Comparison of ENCODE assay signal across 8 cellular contexts in the genomic region with DNA sequence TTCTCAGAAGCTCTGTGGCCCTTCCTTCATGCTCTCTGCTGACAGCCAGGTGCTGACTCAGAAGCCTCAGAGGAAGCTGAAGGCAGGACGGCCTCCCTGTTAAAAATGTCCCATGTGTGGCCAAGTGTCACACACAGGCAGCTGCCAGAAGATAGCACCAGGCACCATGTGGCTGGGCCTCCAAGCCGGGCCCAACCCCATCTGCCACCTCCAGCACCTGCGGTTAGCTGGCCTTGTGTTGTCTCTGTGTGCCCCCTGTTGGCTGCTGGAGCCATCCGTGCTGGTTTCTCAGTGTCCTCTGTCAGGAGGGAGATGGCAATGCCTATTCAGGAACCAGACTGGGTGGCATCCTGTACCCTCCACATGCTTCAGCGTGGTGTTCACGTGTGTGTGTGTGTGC.
A peak's percentile ranks its signal among the peaks of the same experiment; 100 is the strongest.
DNase-seq lines count a peak whose midpoint lies in the region; FAIRE-seq and TF ChIP-seq lines count a peak whose summit lies in the region.

No MANE protein-coding gene starts in this region.

- intact Hi-C loops in left ventricle myocardium inferior (cut with micrococcal nuclease): loop anchor here (5.0 kb wide), 1 partner anchor 137 kb away; no protein-coding TSS in a partner anchor

- TF ChIP-seq CTCF in left ventricle myocardium inferior (IDR thresholded peaks at IDR 0.05; ENCODE audit: borderline replicate concordance): peak; percentile 60

- no peaks in the 10 kb centered on the region for H3K36me3 ChIP-seq in left ventricle myocardium inferior

- DNase-seq in activated T-cell treated with anti-CD3 and anti-CD28 coated beads, Interleukin-2, amount 50 U/mL, for 48 hours: peak; percentile 30 to 32
- no peak for DNase-seq in activated T-cell treated with anti-CD3 and anti-CD28 coated beads, Interleukin-2, amount 50 U/mL, for 1 hour
- DNase-seq in HTR-8/SVneo (ENCODE audit: insufficient read length, low spot score) (no peak), SHP77 (lab: John Stamatoyannopoulos, UW) (peak; percentile 98 to 99), left ventricle myocardium inferior (peak; percentile 59), amniotic stem cell (lab: John Stamatoyannopoulos, UW) (no peak), DMS114 treated with DMSO at 0.1 percent for 48 hours (lab: John Stamatoyannopoulos, UW; ENCODE audit: unreplicated experiment) (no peak), ecto neural progenitor cell (ENCODE audit: low spot score) (no peak)

- H3K4me3 ChIP-seq in left ventricle myocardium inferior: no peak overlapping the region

- no peak overlapping the region for H3K27ac ChIP-seq in left ventricle myocardium inferior (replicated peaks)

- H3K9me3 ChIP-seq in left ventricle myocardium inferior (replicated peaks): no peaks in the 10 kb centered on the region

- peaks cover 20% of the 10 kb centered on the region for H3K4me1 ChIP-seq in left ventricle myocardium inferior

- H3K27me3 ChIP-seq in left ventricle myocardium inferior (ENCODE audit: low read depth): no peaks in the 10 kb centered on the region

- FAIRE-seq in HTR-8/SVneo (lab: Jason Lieb, UNC): peak; percentile 59

Comparison
In these comparisons a context has a peak if more than half of its experiments do, and no peak if none do; other contexts are left out.
1. DNase-seq: peak in activated T-cell treated with anti-CD3 and anti-CD28 coated beads, Interleukin-2, amount 50 U/mL, for 48 hours (2 of 2), SHP77 (2 of 2) and left ventricle myocardium inferior (single experiment); none in activated T-cell treated with anti-CD3 and anti-CD28 coated beads, Interleukin-2, amount 50 U/mL, for 1 hour (single experiment), HTR-8/SVneo (single experiment), amniotic stem cell (single experiment), DMS114 treated with DMSO at 0.1 percent for 48 hours (single experiment) and ecto neural progenitor cell (single experiment).